1 cellular context compared by ENCODE assay signal in genomic region chr21:44889625-44890337, GRCh38.
A peak's percentile ranks its signal among the peaks of the same experiment; 100 is the strongest.
TF ChIP-seq lines count a peak whose summit lies in the region.

No MANE protein-coding gene starts in this region.

TF ChIP-seq in K562, 482 proteins besides CTCF, POLR2A, EP300 and RAD21:
- TF ChIP-seq ZNF395 (CRISPR knock-in tag; IDR thresholded peaks at IDR 0.05) (no peak), MAX (CRISPR knock-in tag; IDR thresholded peaks at IDR 0.05) (0 out of 2 replicates have a peak, but pooled peaks have one; percentile 10), U2AF1 (optimal IDR thresholded peaks at IDR 0.05; ENCODE audit: low read depth, low read length) (no peak), ATF7 (IDR thresholded peaks at IDR 0.05) (no peak), ZBTB43 (CRISPR knock-in tag; IDR thresholded peaks at IDR 0.05) (no peak), HNRNPL (IDR thresholded peaks at IDR 0.05; ENCODE audit: low read depth, low read length) (0 out of 2 replicates have a peak, but pooled peaks have one; percentile 4), ZBTB33 (CRISPR knock-in tag; IDR thresholded peaks at IDR 0.05) (peak; percentile 85), RBFOX2 (IDR thresholded peaks at IDR 0.05; ENCODE audit: low read depth, low read length) (0 out of 2 replicates have a peak, but pooled peaks have one; percentile 11)
